Comparison of ENCODE assay signal across 10 cellular contexts in genomic region chr15:52191207-52191606, GRCh38. TPM values are rescaled to one million over a fixed set of nuclear protein-coding genes. Genes with fewer than 3 reads are reported as not detected.
DNase-seq lines count a peak whose midpoint lies in the region; ATAC-seq lines count a peak whose summit lies in the region.
"Had no signal": no experiment of that assay in that cellular context is flagged by ENCODE, and none has a peak within 500 bp of the region (broad histone marks: within the 10 kb centered on the region; RNA-seq: fewer than 3 reads in every experiment).

GNB5 (minus strand) TSS chr15:52191392; CDS start chr15:52184676, 6,716 bp downstream.

- CTCF ChIA-PET in activated CD4-positive, alpha-beta memory T cell treated with anti-CD3 and anti-CD28 coated beads, Interleukin-2, amount 10 ng/mL, durations not matched to agents 7 days and 5 days (lab: Charles Lee) = no interaction called here

- no peaks in the 10 kb centered on the region for H3K36me3 Mint-ChIP-seq in activated CD4-positive, alpha-beta memory T cell treated with anti-CD3 and anti-CD28 coated beads, Interleukin-2, amount 10 ng/mL, durations not matched to agents 7 days and 5 days (ENCODE audit: low read depth)
- H3K36me3 Mint-ChIP-seq in immature natural killer cell = no peaks in the 10 kb centered on the region

- no peak for ATAC-seq in HG03520 (IDR thresholded peaks at IDR 0.05; ENCODE audit: unreplicated experiment)

- DNase-seq in T-helper 1 cell (no peak), immature natural killer cell (no peak), SIG-M5 treated with dmso at 0.1 percent for 504 hours (lab: John Stamatoyannopoulos, UW; ENCODE audit: unreplicated experiment) (no peak), hippocampal formation (lab: John Stamatoyannopoulos, UW) (no peak)
- no peak for DNase-seq in activated CD4-positive, alpha-beta memory T cell treated with anti-CD3 and anti-CD28 coated beads, Interleukin-2, amount 10 ng/mL, durations not matched to agents 7 days and 5 days
- DNase-seq: activated effector memory CD4-positive, alpha-beta T cell treated with anti-CD3 and anti-CD28 coated beads, Interleukin-2, amount 50 U/mL, for 16 hours; NCI-H748 treated with DMSO at 0.1 percent for 48 hours had no signal

- H3K9me3 Mint-ChIP-seq in activated CD4-positive, alpha-beta memory T cell treated with anti-CD3 and anti-CD28 coated beads, Interleukin-2, amount 10 ng/mL, durations not matched to agents 7 days and 5 days = no peaks in the 10 kb centered on the region
- H3K9me3 Mint-ChIP-seq in immature natural killer cell = no peaks in the 10 kb centered on the region

- H3K27ac Mint-ChIP-seq in activated CD4-positive, alpha-beta memory T cell treated with anti-CD3 and anti-CD28 coated beads, Interleukin-2, amount 10 ng/mL, durations not matched to agents 7 days and 5 days = no peak within 1 kb of the TSS
- H3K27ac Mint-ChIP-seq in immature natural killer cell = peak within 1 kb of the TSS in 1 of 6 donors; percentile 68

- intact Hi-C loops in T-helper 1 cell treated with Interleukin-12 subunit alpha and Interleukin-12 subunit beta and Interleukin-4 antibody, amounts not matched to agents 30 ng/mL and 1 ng/mL, for 36 hours (cut with micrococcal nuclease) = no loop called here

- no peaks in the 10 kb centered on the region for H3K27me3 Mint-ChIP-seq in activated CD4-positive, alpha-beta memory T cell treated with anti-CD3 and anti-CD28 coated beads, Interleukin-2, amount 10 ng/mL, durations not matched to agents 7 days and 5 days
- H3K27me3 Mint-ChIP-seq in immature natural killer cell (ENCODE audit: low read depth in 3 of 3) = peaks cover 0 to 2% (median 1%) of the 10 kb centered on the region in 3 donors

- no peak within 1 kb of the TSS for H3K27ac ChIP-seq in temporal lobe (ENCODE audit: low read depth, low read length)

- H3K4me3 Mint-ChIP-seq in activated CD4-positive, alpha-beta memory T cell treated with anti-CD3 and anti-CD28 coated beads, Interleukin-2, amount 10 ng/mL, durations not matched to agents 7 days and 5 days = no peak within 1 kb of the TSS
- H3K4me3 Mint-ChIP-seq in immature natural killer cell = no peak within 1 kb of the TSS

- no peaks in the 10 kb centered on the region for H3K4me1 Mint-ChIP-seq in activated CD4-positive, alpha-beta memory T cell treated with anti-CD3 and anti-CD28 coated beads, Interleukin-2, amount 10 ng/mL, durations not matched to agents 7 days and 5 days
- H3K4me1 Mint-ChIP-seq in immature natural killer cell = no peaks in the 10 kb centered on the region

- POLR2A ChIA-PET in activated CD4-positive, alpha-beta memory T cell treated with anti-CD3 and anti-CD28 coated beads, Interleukin-2, amount 10 ng/mL, durations not matched to agents 7 days and 5 days (lab: Charles Lee) = interaction anchor here (1.1 kb wide), 1 partner anchor 12 kb away, joined by 5 read pairs; no protein-coding TSS in a partner anchor

RNA-seq across cellular contexts. Expression of gene GNB5, which starts in this region (rescaled TPM):
- 32.2 and 34.2 TPM in 2 replicates for total RNA-seq in T-helper 1 cell treated with Interleukin-12 subunit alpha and Interleukin-12 subunit beta and Interleukin-4 antibody, amounts not matched to agents 30 ng/mL and 1 ng/mL, for 36 hours
- 10 to 100 TPM; 35.4 to 35.5 TPM for total RNA-seq in activated CD4-positive, alpha-beta memory T cell treated with anti-CD3 and anti-CD28 coated beads, Interleukin-2, amount 10 ng/mL, durations not matched to agents 7 days and 5 days
- polyA plus RNA-seq in immature natural killer cell = 10 to 100 TPM; 19.0 to 23.6 (median 22.3) TPM
- total RNA-seq in temporal lobe = 38.4 TPM
